In the genomic region with DNA sequence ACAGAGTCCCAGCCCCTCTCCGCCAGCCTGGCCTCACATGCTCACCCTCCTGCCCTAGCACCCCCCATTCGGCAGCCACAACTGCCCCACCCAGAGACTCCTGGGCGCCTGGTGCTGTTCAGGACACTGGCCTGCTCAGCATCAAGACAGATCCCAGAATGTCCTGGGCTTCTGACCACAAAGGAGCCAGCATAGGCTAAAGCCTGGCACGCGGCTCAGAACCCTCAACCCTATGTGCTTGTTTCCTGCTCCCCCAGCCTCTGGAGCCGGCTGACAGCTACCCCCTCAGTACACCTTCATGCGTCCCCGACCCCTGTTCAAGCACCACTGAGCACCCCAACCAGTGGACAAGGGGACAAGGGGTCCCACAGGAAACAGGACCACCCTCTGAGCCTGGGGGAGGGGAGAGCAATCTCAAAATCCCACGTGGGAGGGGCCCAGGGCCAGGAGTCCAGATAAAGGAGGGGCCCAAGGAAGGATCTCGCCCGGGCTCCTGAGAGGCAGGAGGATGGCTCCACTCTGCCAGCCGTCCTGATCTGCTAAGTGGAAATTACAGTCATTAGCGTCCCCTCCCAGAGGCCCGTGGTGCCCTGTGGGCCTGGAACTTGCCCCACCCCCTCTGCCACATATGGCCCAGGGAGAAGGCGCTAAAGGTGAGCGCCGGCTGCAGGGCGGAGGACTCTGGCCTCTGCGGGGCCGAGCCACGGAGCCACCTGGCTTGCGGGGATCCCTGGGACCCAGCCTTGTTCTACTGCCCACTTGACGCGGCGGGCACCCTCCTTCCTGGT, we compare ENCODE assay signal across 8 cellular contexts. TPM values are rescaled to one million over a fixed set of nuclear protein-coding genes. Genes with fewer than 3 reads are reported as not detected.
DNase-seq lines count a peak whose midpoint lies in the region; ATAC-seq, FAIRE-seq and TF ChIP-seq lines count a peak whose summit lies in the region.

No MANE protein-coding gene starts in this region.

- no peaks in the 10 kb centered on the region for H4K20me1 ChIP-seq in endothelial cell of umbilical vein (replicated peaks; ENCODE audit: control insufficient read depth, extremely low read depth, insufficient read depth, low read length)
- H4K20me1 ChIP-seq in neural progenitor cell (ENCODE audit: low read depth), result peaks cover 36% of the 10 kb centered on the region

- no peaks in the 10 kb centered on the region for H3K79me2 ChIP-seq in endothelial cell of umbilical vein (ENCODE audit: control insufficient read depth, insufficient read depth, low read length)
- H3K79me2 ChIP-seq in neural progenitor cell (ENCODE audit: low read depth), result no peaks in the 10 kb centered on the region

- peaks cover 17% of the 10 kb centered on the region for H3K4me1 Mint-ChIP-seq in neural progenitor cell

- intact Hi-C loops in endothelial cell of umbilical vein (cut with micrococcal nuclease), result no loop called here

- H3K4me3 Mint-ChIP-seq in neural progenitor cell, result peak overlapping the region; percentile 84

- H3K4me3 ChIP-seq in Peyer's patch (peak overlapping the region; percentile 68 to 92 (median 80)), endothelial cell of umbilical vein (replicated peaks in 1 of 3; ENCODE audit: insufficient read depth in 1 of 3, low read depth in 1 of 3, low read length in 3 of 3) (peak overlapping the region in 2 of 3 experiments; percentile 15 to 61), neural progenitor cell (peak overlapping the region; percentile 82)

- DNase-seq in G401 (ENCODE audit: low spot score) (peak; percentile 37), Peyer's patch (peak in 2 of 3 donors; percentile 88 to 89), endothelial cell of umbilical vein (ENCODE audit: low read depth, low spot score) (no peak), neural progenitor cell (ENCODE audit: low spot score) (peak; percentile 26), NCI-H446 (lab: John Stamatoyannopoulos, UW) (no peak)
- no peak for DNase-seq in stimulated activated CD4-positive, alpha-beta T cell treated with anti-CD3 and anti-CD28 coated beads, Interleukin-4, amount 100 ng/mL, for 4 hours

- CTCF ChIA-PET in endothelial cell of umbilical vein (lab: Charles Lee), result interaction anchor here (0.7 to 2.5 kb wide), 3 partner anchors 103 to 260 kb away, joined by 5 to 23 read pairs (median 14); a partner anchor contains a TSS

- peak overlapping the region; percentile 83 for H3K27ac Mint-ChIP-seq in neural progenitor cell

- H3K36me3 ChIP-seq in Peyer's patch, result no peaks in the 10 kb centered on the region
- H3K36me3 ChIP-seq in endothelial cell of umbilical vein (ENCODE audit: control insufficient read depth in 2 of 2, extremely low read depth in 1 of 2, insufficient read depth in 2 of 2, low read length in 2 of 2), result no peaks in the 10 kb centered on the region
- no peaks in the 10 kb centered on the region for H3K36me3 ChIP-seq in neural progenitor cell

- peak; percentile 77 to 80 for TF ChIP-seq POLR2A in Peyer's patch (IDR thresholded peaks at IDR 0.05)
- no peak for TF ChIP-seq POLR2A in endothelial cell of umbilical vein (IDR thresholded peaks at IDR 0.05; ENCODE audit: low read depth, low read length)

- FAIRE-seq in endothelial cell of umbilical vein (lab: Jason Lieb, UNC), result peak; percentile 28

- dilution Hi-C loops in endothelial cell of umbilical vein (cut with MboI; ENCODE audit: extremely low pct_ligation_motif_present, low sequenced_read_pairs), result no loop called here

- H3K4me1 ChIP-seq in Peyer's patch, result peaks cover 0 to 53% (median 14%) of the 10 kb centered on the region in 4 donors
- H3K4me1 ChIP-seq in endothelial cell of umbilical vein (ENCODE audit: control insufficient read depth, extremely low read depth, insufficient read depth, low read length), result peaks cover 22% of the 10 kb centered on the region
- peaks cover 16% of the 10 kb centered on the region for H3K4me1 ChIP-seq in neural progenitor cell

- peaks cover 5% of the 10 kb centered on the region for H3K9me3 Mint-ChIP-seq in neural progenitor cell

- H3K9me1 ChIP-seq in endothelial cell of umbilical vein (replicated peaks; ENCODE audit: control insufficient read depth, extremely low read depth, insufficient read depth, low read length), result no peaks in the 10 kb centered on the region

- peaks cover 22% of the 10 kb centered on the region for H3K27me3 Mint-ChIP-seq in neural progenitor cell (ENCODE audit: insufficient read depth, low read depth)

- POLR2A ChIA-PET in endothelial cell of umbilical vein (lab: Charles Lee), result no interaction called here

- H3K9me3 ChIP-seq in Peyer's patch, result no peaks in the 10 kb centered on the region
- H3K9me3 ChIP-seq in endothelial cell of umbilical vein (replicated peaks; ENCODE audit: control insufficient read depth, insufficient read depth, low read length), result no peaks in the 10 kb centered on the region
- H3K9me3 ChIP-seq in neural progenitor cell (ENCODE audit: low read depth), result no peaks in the 10 kb centered on the region

- H2AFZ ChIP-seq in endothelial cell of umbilical vein (ENCODE audit: low read depth, low read length) (peak overlapping the region; percentile 74), neural progenitor cell (replicated peaks) (no peak overlapping the region)

- H3K9ac ChIP-seq in endothelial cell of umbilical vein (replicated peaks; ENCODE audit: extremely low read depth, insufficient read depth, low read length) (no peak overlapping the region), neural progenitor cell (no peak overlapping the region)

- TF ChIP-seq CTCF in Peyer's patch (IDR thresholded peaks at IDR 0.05), result peak in 1 of 6 experiments; percentile 1
- TF ChIP-seq CTCF in endothelial cell of umbilical vein (IDR thresholded peaks at IDR 0.05; ENCODE audit: extremely low read depth in 1 of 2, insufficient read depth in 1 of 2, low read depth in 1 of 2, low read length in 2 of 2), result no peak
- TF ChIP-seq CTCF in neural progenitor cell (IDR thresholded peaks at IDR 0.05), result no peak

- ATAC-seq in HG03196 (IDR thresholded peaks at IDR 0.05; ENCODE audit: unreplicated experiment) (no peak), GM19023 (IDR thresholded peaks at IDR 0.05; ENCODE audit: unreplicated experiment) (no peak)

- in situ Hi-C loops in G401 (cut with HindIII; ENCODE audit: low sequenced_read_pairs), result no loop called here

- H3K4me2 ChIP-seq in endothelial cell of umbilical vein (ENCODE audit: insufficient read depth, low read length), result peak overlapping the region; percentile 63
- peak overlapping the region; percentile 97 for H3K4me2 ChIP-seq in neural progenitor cell

- H3F3A ChIP-seq in neural progenitor cell (ENCODE audit: low read depth), result peaks cover 33% of the 10 kb centered on the region

- H3K27ac ChIP-seq in Peyer's patch, result peak overlapping the region; percentile 84 to 100 (median 94)
- no peak overlapping the region for H3K27ac ChIP-seq in endothelial cell of umbilical vein (ENCODE audit: insufficient read depth, low read depth, low read length)
- no peak overlapping the region for H3K27ac ChIP-seq in neural progenitor cell

- BruUV-seq in endothelial cell of umbilical vein (replicated peaks; lab: Mats Ljungman, UMichigan), result no TSS peak

- H3K27me3 ChIP-seq in Peyer's patch, result no peaks in the 10 kb centered on the region
- no peaks in the 10 kb centered on the region for H3K27me3 ChIP-seq in endothelial cell of umbilical vein (ENCODE audit: control insufficient read depth in 2 of 2, insufficient read depth in 2 of 2, low read length in 2 of 2)
- H3K27me3 ChIP-seq in neural progenitor cell, result peaks cover 62% of the 10 kb centered on the region

- no peaks in the 10 kb centered on the region for H3K36me3 Mint-ChIP-seq in neural progenitor cell

TF ChIP-seq in endothelial cell of umbilical vein, 7 proteins besides CTCF, POLR2A, EP300 and RAD21:
- TF ChIP-seq POLR2AphosphoS5 (IDR thresholded peaks at IDR 0.05; ENCODE audit: insufficient read depth, low read depth, low read length) (no peak), FOS (IDR thresholded peaks at IDR 0.05; ENCODE audit: borderline replicate concordance, insufficient read depth, low read length) (no peak), MYC (IDR thresholded peaks at IDR 0.05; ENCODE audit: low read depth, low read length) (no peak)

RNA-seq across cellular contexts. Expression of a gene that starts 27.1 kb away (rescaled TPM):
- 0.43 TPM in 1 of 2 replicates, not detected in the other for total RNA-seq in G401 (2014; rRNA removed; shearing (Covaris generic))
- 10 to 100 TPM in 1 of 4 donors, 1 to 10 TPM in 3; 1.5 to 29.7 (median 4.2) TPM for total RNA-seq in Peyer's patch
- not detected in 2 replicates for total RNA-seq in endothelial cell of umbilical vein
- polyA plus RNA-seq in endothelial cell of umbilical vein, result not detected in 2 replicates
- 0.03 TPM in 1 of 2 replicates, not detected in the other for polyA plus RNA-seq in endothelial cell of umbilical vein (2011; cell fraction: cytosol; rRNA removed)
- not detected in 2 replicates for polyA plus RNA-seq in endothelial cell of umbilical vein (2011; cell fraction: nucleus; rRNA removed)
- 0.13 and 0.30 TPM in 2 replicates for polyA plus RNA-seq in endothelial cell of umbilical vein (2012)
- polyA minus RNA-seq in endothelial cell of umbilical vein, result 0.56 TPM in 1 of 2 replicates, not detected in the other
- not detected for polyA minus RNA-seq in endothelial cell of umbilical vein (2011; cell fraction: cytosol; rRNA and poly(A)+ RNA removed)
- not detected in 2 replicates for polyA minus RNA-seq in endothelial cell of umbilical vein (2011; cell fraction: nucleus; rRNA and poly(A)+ RNA removed)
- total RNA-seq in neural progenitor cell (ENCODE audit: low replicate concordance), result 0.22 and 0.51 TPM in 2 replicates

Comparison
In these comparisons a context has a peak if more than half of its experiments do, and no peak if none do; other contexts are left out.
1. DNase-seq: peak in G401 (single experiment), Peyer's patch (2 of 3) and neural progenitor cell (single experiment); none in endothelial cell of umbilical vein (single experiment), NCI-H446 (0 of 2) and stimulated activated CD4-positive, alpha-beta T cell treated with anti-CD3 and anti-CD28 coated beads, Interleukin-4, amount 100 ng/mL, for 4 hours (0 of 2).
2. H3K27ac ChIP-seq: peak in Peyer's patch (4 of 4); none in endothelial cell of umbilical vein (single experiment) and neural progenitor cell (single experiment).
3. Peak in every context shown above with its lines, with median percentiles within 50 percentile points of each other: H3K4me3 ChIP-seq.